ENCODE assay signal across 3 cellular contexts in genomic region chr17:21235921-21236320, GRCh38.
TF ChIP-seq lines count a peak whose summit lies in the region.

No MANE protein-coding gene starts in this region.

TF ChIP-seq in HEK293T, 16 proteins besides CTCF, POLR2A, EP300 and RAD21:
- no peak for TF ChIP-seq PKNOX1 (IDR thresholded peaks at IDR 0.05)
- TF ChIP-seq TARDBP (IDR thresholded peaks at IDR 0.05), result peak; percentile 66; the same call in 1 of the 2 replicates
- TF ChIP-seq SP1 (IDR thresholded peaks at IDR 0.05), result no peak
- no peak for TF ChIP-seq HDGF (IDR thresholded peaks at IDR 0.05; ENCODE audit: borderline replicate concordance)

TF ChIP-seq in IMR-90, 13 proteins besides CTCF, POLR2A, EP300 and RAD21:
- TF ChIP-seq FOS (IDR thresholded peaks at IDR 0.05; ENCODE audit: low read depth, low read length) (no peak), USF2 (IDR thresholded peaks at IDR 0.05; ENCODE audit: low read depth, low read length) (no peak), RCOR1 (IDR thresholded peaks at IDR 0.05; ENCODE audit: insufficient replicate concordance, low read length) (no peak), NFE2L2 (IDR thresholded peaks at IDR 0.05; ENCODE audit: low read depth, low read length) (no peak)

TF ChIP-seq in H1, 55 proteins besides CTCF, POLR2A, EP300 and RAD21:
- TF ChIP-seq BRCA1 (IDR thresholded peaks at IDR 0.05; ENCODE audit: low read depth, low read length), result no peak
